Comparison of ENCODE assay signal across 14 cellular contexts in the genomic region with DNA sequence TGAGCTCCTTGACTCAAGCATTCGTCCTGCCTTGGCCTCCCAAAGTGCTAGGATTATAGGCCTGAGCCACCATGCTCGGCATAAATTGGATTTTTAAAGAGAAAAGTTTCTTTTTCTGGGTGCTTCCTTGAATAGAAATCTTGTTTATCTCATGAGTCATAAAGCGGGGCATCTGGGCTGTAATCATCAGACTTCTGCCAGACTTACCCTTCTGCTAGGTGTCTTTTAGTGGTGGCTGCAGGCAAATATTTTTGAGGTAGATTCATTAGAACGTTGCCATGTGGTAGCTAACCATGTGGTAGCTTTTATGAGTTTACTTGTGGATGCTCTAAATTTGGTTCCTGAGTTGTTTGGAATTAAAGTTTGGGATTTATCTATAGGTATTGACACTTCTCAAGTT. TPM values are rescaled to one million over a fixed set of nuclear protein-coding genes. Genes with fewer than 3 reads are reported as not detected.
A peak's percentile ranks its signal among the peaks of the same experiment; 100 is the strongest.
DNase-seq lines count a peak whose midpoint lies in the region; ATAC-seq and TF ChIP-seq lines count a peak whose summit lies in the region.
"Had no signal": no experiment of that assay in that cellular context is flagged by ENCODE, and none has a peak within 500 bp of the region (broad histone marks: within the 10 kb centered on the region; RNA-seq: fewer than 3 reads in every experiment).

No MANE protein-coding gene starts in this region.

- H3K9ac ChIP-seq in mammary epithelial cell (ENCODE audit: insufficient read depth, low read length) (no peak overlapping the region), mesendoderm (ENCODE audit: low read length) (no peak overlapping the region)

- BruUV-seq in Caco-2 (replicated peaks; lab: Mats Ljungman, UMichigan), result no TSS peak
- no TSS peak for BruUV-seq in mammary epithelial cell (replicated peaks; lab: Mats Ljungman, UMichigan)

- peak overlapping the region; percentile 37 for H3K4me3 Mint-ChIP-seq in Caco-2 (ENCODE audit: unreplicated experiment)

- peaks cover 41% of the 10 kb centered on the region for H3K4me1 Mint-ChIP-seq in Caco-2 (ENCODE audit: low read depth, unreplicated experiment)

- intact Hi-C loops in Caco-2 (cut with micrococcal nuclease; ENCODE audit: unreplicated experiment) (no loop called here), mammary epithelial cell (cut with micrococcal nuclease) (no loop called here)

- peaks cover 4% of the 10 kb centered on the region for H3K36me3 ChIP-seq in Caco-2 (ENCODE audit: control insufficient read depth, insufficient read depth, low read length)
- H3K36me3 ChIP-seq in mammary epithelial cell (ENCODE audit: insufficient read depth, low read length), result peaks cover 9% of the 10 kb centered on the region
- peaks cover 2% of the 10 kb centered on the region for H3K36me3 ChIP-seq in mesendoderm (ENCODE audit: control insufficient read depth, insufficient read depth, low read length)

- POLR2A ChIA-PET in Caco-2 (lab: Charles Lee), result interaction anchor here (1.2 kb wide), 1 partner anchor 26 kb away, joined by 3 read pairs; no protein-coding TSS in a partner anchor

- 0% methylated on average over 4 of the region's 4 CpGs for WGBS in mammary epithelial cell (ENCODE audit: low coverage, missing lambda C conversion rate)
- no CpG with 5 or more reads among the region's 4 CpGs for WGBS in mesendoderm (ENCODE audit: extremely low coverage, insufficient coverage, low lambda C conversion rate)

- H2BK120ac ChIP-seq in mesendoderm (ENCODE audit: low read depth, low read length), result no peak overlapping the region

- no peak overlapping the region for H2AK5ac ChIP-seq in mesendoderm (ENCODE audit: low read length)

- H4K20me1 ChIP-seq in mammary epithelial cell (ENCODE audit: insufficient read depth, low read length), result peaks cover 3% of the 10 kb centered on the region

- peaks cover 47% of the 10 kb centered on the region for H3K4me1 ChIP-seq in Caco-2
- H3K4me1 ChIP-seq in mammary epithelial cell (ENCODE audit: insufficient read depth, low read length), result peaks cover 29% of the 10 kb centered on the region
- peaks cover 5% of the 10 kb centered on the region for H3K4me1 ChIP-seq in mesendoderm (ENCODE audit: control insufficient read depth, low read depth, low read length)

- ATAC-seq in HG03025 (IDR thresholded peaks at IDR 0.05; ENCODE audit: low FRiP score, unreplicated experiment), result no peak
- no peak for ATAC-seq in GM21360 (IDR thresholded peaks at IDR 0.05; ENCODE audit: unreplicated experiment)
- no peak for ATAC-seq in GM21737 (IDR thresholded peaks at IDR 0.05; ENCODE audit: unreplicated experiment)
- no peak for ATAC-seq in GM18520 (IDR thresholded peaks at IDR 0.05; ENCODE audit: unreplicated experiment)
- ATAC-seq: stimulated activated effector memory CD8-positive, alpha-beta T cell treated with anti-CD3 and anti-CD28 coated beads, Interleukin-12 subunit alpha, Interleukin-12 subunit beta, amount 100 ng/mL, for 72 hours had no signal

- H3K9me3 ChIP-seq in Caco-2 (no peaks in the 10 kb centered on the region), mammary epithelial cell (replicated peaks; ENCODE audit: insufficient read depth, low read length) (no peaks in the 10 kb centered on the region)
- H3K9me3 ChIP-seq: spleen had no signal

- TF ChIP-seq CTCF in Caco-2 (IDR thresholded peaks at IDR 0.05; ENCODE audit: insufficient read depth in 1 of 2, low read depth in 1 of 2, low read length in 1 of 2, severe bottlenecking in 1 of 2, unreplicated experiment in 1 of 2) (no peak), mammary epithelial cell (conservative IDR thresholded peaks at IDR 0.05 in 1 of 2, IDR thresholded peaks at IDR 0.05 in 1 of 2; ENCODE audit: extremely low read depth in 1 of 2, insufficient read depth in 1 of 2, low read depth in 1 of 2, low read length in 2 of 2) (no peak)

- H3K27me3 ChIP-seq in Caco-2 (replicated peaks; ENCODE audit: control insufficient read depth, insufficient read depth, low read length), result no peaks in the 10 kb centered on the region
- H3K27me3 ChIP-seq in mammary epithelial cell (ENCODE audit: insufficient read depth, low read length), result no peaks in the 10 kb centered on the region
- no peaks in the 10 kb centered on the region for H3K27me3 ChIP-seq in mesendoderm (ENCODE audit: insufficient read depth, low read length, poor library complexity)
- H3K27me3 ChIP-seq: spleen had no signal

- in situ Hi-C loops in mammary epithelial cell (cut with MboI; ENCODE audit: low sequenced_read_pairs in 2 of 2), result no loop called here

- H3K18ac ChIP-seq in mesendoderm (ENCODE audit: low read length), result no peak overlapping the region

- H2BK15ac ChIP-seq in mesendoderm (replicated peaks; ENCODE audit: low read depth), result no peak overlapping the region

- H4K8ac ChIP-seq in mesendoderm (ENCODE audit: low read depth, low read length), result no peak overlapping the region

- no peak overlapping the region for H2BK5ac ChIP-seq in mesendoderm (ENCODE audit: low read length)

- peak overlapping the region; percentile 32 for H3K27ac ChIP-seq in mammary epithelial cell (ENCODE audit: insufficient read depth, low read depth, low read length)
- H3K27ac ChIP-seq in mesendoderm (ENCODE audit: low read depth, low read length), result peak overlapping the region; percentile 30

- no peaks in the 10 kb centered on the region for H3K27me3 Mint-ChIP-seq in Caco-2 (ENCODE audit: insufficient read depth, unreplicated experiment)

- peak overlapping the region; percentile 21 for H3K4ac ChIP-seq in mesendoderm (ENCODE audit: low read depth, low read length)

- peaks cover 90% of the 10 kb centered on the region for H3K79me2 ChIP-seq in mammary epithelial cell (ENCODE audit: insufficient read depth, low read length)
- H3K79me2 ChIP-seq in mesendoderm (ENCODE audit: control insufficient read depth, insufficient read depth, low read length), result peaks cover 69% of the 10 kb centered on the region

- H2AFZ ChIP-seq in mammary epithelial cell (ENCODE audit: low read depth, low read length), result no peak overlapping the region

- peaks cover 16% of the 10 kb centered on the region for H3K79me1 ChIP-seq in mesendoderm (ENCODE audit: low read length)

- no peak overlapping the region for H3K23ac ChIP-seq in mesendoderm (ENCODE audit: low read length)

- DNase-seq in Caco-2, result no peak
- DNase-seq in LoVo (ENCODE audit: low spot score), result peak; percentile 15
- DNase-seq in mammary epithelial cell, result peak; percentile 82
- DNase-seq in mesendoderm, result no peak
- DNase-seq: activated CD4-positive, CD25-positive, alpha-beta regulatory T cell treated with anti-CD3 and anti-CD28 coated beads, Interleukin-2, amount 50 U/mL, for 72 hours; aorta; DMS79; NCI-H2107; spleen had no signal

- H3K4me2 ChIP-seq in mammary epithelial cell (ENCODE audit: insufficient read depth, low read depth, low read length) (peak overlapping the region; percentile 52), mesendoderm (ENCODE audit: low read length) (no peak overlapping the region)

- H3K56ac ChIP-seq in mesendoderm (ENCODE audit: low read length), result no peak overlapping the region

- no peak overlapping the region for H4K5ac ChIP-seq in mesendoderm (ENCODE audit: low read length)

- dilution Hi-C loops in mammary epithelial cell (cut with HindIII; ENCODE audit: low sequenced_read_pairs), result loop anchor here (5.0 kb wide), 1 partner anchor 35 kb away; no protein-coding TSS in a partner anchor

- peaks cover 76% of the 10 kb centered on the region for H3K36me3 Mint-ChIP-seq in Caco-2 (ENCODE audit: insufficient read depth, unreplicated experiment)

- H3K27ac Mint-ChIP-seq in Caco-2 (ENCODE audit: unreplicated experiment), result peak overlapping the region; percentile 24

- CTCF ChIA-PET in Caco-2 (lab: Charles Lee) (interaction anchor here (1.0 to 3.0 kb wide), 3 partner anchors 14 to 31 kb away, joined by 3 to 12 read pairs (median 4); no protein-coding TSS in a partner anchor), mammary epithelial cell (lab: Charles Lee; ENCODE audit: low non-redundant PET) (interaction anchor here (0.6 kb wide), 1 partner anchor 341 kb away, joined by 5 read pairs; no protein-coding TSS in a partner anchor)

- H3K4me3 ChIP-seq in Caco-2 (ENCODE audit: low read depth, low read length), result no peak overlapping the region
- no peak overlapping the region for H3K4me3 ChIP-seq in mammary epithelial cell (replicated peaks in 1 of 3; ENCODE audit: insufficient read depth in 1 of 3, low read depth in 2 of 3, low read length in 3 of 3)
- no peak overlapping the region for H3K4me3 ChIP-seq in mesendoderm (ENCODE audit: low read length)
- H3K4me3 ChIP-seq: spleen had no signal

- H3K9me3 Mint-ChIP-seq in Caco-2 (ENCODE audit: unreplicated experiment), result no peaks in the 10 kb centered on the region
- H3K9me3 Mint-ChIP-seq: stimulated activated effector memory CD8-positive, alpha-beta T cell treated with anti-CD3 and anti-CD28 coated beads, Interleukin-12 subunit alpha, Interleukin-12 subunit beta, amount 100 ng/mL, for 72 hours had no signal

RNA-seq across cellular contexts. Expression of a gene that starts 13.4 kb away (rescaled TPM):
- total RNA-seq in Caco-2 (2022) (54.1 and 55.2 TPM in 2 replicates), mammary epithelial cell (10 to 100 TPM; 29.1 to 31.5 TPM)
- polyA plus RNA-seq in mammary epithelial cell, result 19.8 TPM
- polyA minus RNA-seq in mammary epithelial cell, result 29.9 TPM
- 24.0 TPM for polyA plus RNA-seq in mesendoderm (2013, experiment 1 of 2)
- polyA plus RNA-seq in mesendoderm (2013, experiment 2 of 2), result 23.5 TPM

RNA-seq across cellular contexts. Expression of a gene that starts 32.0 kb away (rescaled TPM):
- 11.3 and 12.8 TPM in 2 replicates for total RNA-seq in Caco-2 (2022)
- total RNA-seq in mammary epithelial cell, result 10 to 100 TPM in 1 of 2 donors, 1 to 10 TPM in 1; 4.3 to 24.7 TPM
- 3.5 TPM for polyA plus RNA-seq in mammary epithelial cell
- 1.8 TPM for polyA minus RNA-seq in mammary epithelial cell
- polyA plus RNA-seq in mesendoderm (2013, experiment 1 of 2), result 11.2 TPM
- 11.0 TPM for polyA plus RNA-seq in mesendoderm (2013, experiment 2 of 2)

Comparison
In these comparisons a context has a peak if more than half of its experiments do, and no peak if none do; other contexts are left out.
1. DNase-seq: peak in LoVo (single experiment) and mammary epithelial cell (single experiment); none in Caco-2 (0 of 2) and mesendoderm (single experiment).